In the genomic region with DNA sequence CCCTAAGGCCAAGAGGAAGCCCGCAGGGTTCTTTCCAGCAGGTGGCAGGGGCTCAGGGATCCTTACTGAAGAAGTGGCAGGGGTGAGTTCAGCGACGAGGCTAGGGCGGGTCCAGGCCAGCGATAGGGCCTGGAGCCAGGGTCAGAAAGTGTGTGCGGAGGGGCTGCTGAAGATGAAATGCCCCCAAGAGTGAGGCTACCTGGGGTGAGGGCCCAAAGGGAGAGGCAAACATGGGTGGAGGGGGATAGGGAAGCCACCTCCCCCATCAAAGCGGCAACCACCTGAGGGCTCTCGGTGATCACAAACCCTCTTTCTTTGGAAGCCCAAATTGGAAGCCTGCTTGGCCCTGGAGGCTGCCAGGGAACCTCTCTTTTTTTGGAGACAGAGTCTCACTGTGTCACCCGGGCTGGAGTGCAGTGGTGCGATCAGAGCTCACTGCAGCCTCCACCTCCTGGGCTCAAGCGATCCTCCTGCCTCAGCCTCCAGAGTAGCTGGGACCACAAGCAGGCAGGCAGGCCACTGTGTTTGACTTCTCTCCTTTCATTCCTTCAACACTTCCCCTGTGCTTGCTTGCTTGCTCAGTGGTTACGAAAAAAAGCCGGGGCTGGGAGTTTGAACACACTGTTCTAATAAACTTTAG, we compare ENCODE assay signal across 1 cellular context.
A peak's percentile ranks its signal among the peaks of the same experiment; 100 is the strongest.
TF ChIP-seq lines count a peak whose summit lies in the region.

No MANE protein-coding gene starts in this region.

TF ChIP-seq in K562, 482 proteins besides CTCF, POLR2A, EP300 and RAD21 (continued from another document):
- TF ChIP-seq, protein P1, sequence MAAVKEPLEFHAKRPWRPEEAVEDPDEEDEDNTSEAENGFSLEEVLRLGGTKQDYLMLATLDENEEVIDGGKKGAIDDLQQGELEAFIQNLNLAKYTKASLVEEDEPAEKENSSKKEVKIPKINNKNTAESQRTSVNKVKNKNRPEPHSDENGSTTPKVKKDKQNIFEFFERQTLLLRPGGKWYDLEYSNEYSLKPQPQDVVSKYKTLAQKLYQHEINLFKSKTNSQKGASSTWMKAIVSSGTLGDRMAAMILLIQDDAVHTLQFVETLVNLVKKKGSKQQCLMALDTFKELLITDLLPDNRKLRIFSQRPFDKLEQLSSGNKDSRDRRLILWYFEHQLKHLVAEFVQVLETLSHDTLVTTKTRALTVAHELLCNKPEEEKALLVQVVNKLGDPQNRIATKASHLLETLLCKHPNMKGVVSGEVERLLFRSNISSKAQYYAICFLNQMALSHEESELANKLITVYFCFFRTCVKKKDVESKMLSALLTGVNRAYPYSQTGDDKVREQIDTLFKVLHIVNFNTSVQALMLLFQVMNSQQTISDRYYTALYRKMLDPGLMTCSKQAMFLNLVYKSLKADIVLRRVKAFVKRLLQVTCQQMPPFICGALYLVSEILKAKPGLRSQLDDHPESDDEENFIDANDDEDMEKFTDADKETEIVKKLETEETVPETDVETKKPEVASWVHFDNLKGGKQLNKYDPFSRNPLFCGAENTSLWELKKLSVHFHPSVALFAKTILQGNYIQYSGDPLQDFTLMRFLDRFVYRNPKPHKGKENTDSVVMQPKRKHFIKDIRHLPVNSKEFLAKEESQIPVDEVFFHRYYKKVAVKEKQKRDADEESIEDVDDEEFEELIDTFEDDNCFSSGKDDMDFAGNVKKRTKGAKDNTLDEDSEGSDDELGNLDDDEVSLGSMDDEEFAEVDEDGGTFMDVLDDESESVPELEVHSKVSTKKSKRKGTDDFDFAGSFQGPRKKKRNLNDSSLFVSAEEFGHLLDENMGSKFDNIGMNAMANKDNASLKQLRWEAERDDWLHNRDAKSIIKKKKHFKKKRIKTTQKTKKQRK (IDR thresholded peaks at IDR 0.05; ENCODE audit: borderline replicate concordance, low read depth, low read length), result no peak
- TF ChIP-seq ZNF717 (CRISPR knock-in tag; IDR thresholded peaks at IDR 0.05), result no peak
- TF ChIP-seq TEAD1 (CRISPR knock-in tag; IDR thresholded peaks at IDR 0.05), result no peak
- TF ChIP-seq, protein P2, sequence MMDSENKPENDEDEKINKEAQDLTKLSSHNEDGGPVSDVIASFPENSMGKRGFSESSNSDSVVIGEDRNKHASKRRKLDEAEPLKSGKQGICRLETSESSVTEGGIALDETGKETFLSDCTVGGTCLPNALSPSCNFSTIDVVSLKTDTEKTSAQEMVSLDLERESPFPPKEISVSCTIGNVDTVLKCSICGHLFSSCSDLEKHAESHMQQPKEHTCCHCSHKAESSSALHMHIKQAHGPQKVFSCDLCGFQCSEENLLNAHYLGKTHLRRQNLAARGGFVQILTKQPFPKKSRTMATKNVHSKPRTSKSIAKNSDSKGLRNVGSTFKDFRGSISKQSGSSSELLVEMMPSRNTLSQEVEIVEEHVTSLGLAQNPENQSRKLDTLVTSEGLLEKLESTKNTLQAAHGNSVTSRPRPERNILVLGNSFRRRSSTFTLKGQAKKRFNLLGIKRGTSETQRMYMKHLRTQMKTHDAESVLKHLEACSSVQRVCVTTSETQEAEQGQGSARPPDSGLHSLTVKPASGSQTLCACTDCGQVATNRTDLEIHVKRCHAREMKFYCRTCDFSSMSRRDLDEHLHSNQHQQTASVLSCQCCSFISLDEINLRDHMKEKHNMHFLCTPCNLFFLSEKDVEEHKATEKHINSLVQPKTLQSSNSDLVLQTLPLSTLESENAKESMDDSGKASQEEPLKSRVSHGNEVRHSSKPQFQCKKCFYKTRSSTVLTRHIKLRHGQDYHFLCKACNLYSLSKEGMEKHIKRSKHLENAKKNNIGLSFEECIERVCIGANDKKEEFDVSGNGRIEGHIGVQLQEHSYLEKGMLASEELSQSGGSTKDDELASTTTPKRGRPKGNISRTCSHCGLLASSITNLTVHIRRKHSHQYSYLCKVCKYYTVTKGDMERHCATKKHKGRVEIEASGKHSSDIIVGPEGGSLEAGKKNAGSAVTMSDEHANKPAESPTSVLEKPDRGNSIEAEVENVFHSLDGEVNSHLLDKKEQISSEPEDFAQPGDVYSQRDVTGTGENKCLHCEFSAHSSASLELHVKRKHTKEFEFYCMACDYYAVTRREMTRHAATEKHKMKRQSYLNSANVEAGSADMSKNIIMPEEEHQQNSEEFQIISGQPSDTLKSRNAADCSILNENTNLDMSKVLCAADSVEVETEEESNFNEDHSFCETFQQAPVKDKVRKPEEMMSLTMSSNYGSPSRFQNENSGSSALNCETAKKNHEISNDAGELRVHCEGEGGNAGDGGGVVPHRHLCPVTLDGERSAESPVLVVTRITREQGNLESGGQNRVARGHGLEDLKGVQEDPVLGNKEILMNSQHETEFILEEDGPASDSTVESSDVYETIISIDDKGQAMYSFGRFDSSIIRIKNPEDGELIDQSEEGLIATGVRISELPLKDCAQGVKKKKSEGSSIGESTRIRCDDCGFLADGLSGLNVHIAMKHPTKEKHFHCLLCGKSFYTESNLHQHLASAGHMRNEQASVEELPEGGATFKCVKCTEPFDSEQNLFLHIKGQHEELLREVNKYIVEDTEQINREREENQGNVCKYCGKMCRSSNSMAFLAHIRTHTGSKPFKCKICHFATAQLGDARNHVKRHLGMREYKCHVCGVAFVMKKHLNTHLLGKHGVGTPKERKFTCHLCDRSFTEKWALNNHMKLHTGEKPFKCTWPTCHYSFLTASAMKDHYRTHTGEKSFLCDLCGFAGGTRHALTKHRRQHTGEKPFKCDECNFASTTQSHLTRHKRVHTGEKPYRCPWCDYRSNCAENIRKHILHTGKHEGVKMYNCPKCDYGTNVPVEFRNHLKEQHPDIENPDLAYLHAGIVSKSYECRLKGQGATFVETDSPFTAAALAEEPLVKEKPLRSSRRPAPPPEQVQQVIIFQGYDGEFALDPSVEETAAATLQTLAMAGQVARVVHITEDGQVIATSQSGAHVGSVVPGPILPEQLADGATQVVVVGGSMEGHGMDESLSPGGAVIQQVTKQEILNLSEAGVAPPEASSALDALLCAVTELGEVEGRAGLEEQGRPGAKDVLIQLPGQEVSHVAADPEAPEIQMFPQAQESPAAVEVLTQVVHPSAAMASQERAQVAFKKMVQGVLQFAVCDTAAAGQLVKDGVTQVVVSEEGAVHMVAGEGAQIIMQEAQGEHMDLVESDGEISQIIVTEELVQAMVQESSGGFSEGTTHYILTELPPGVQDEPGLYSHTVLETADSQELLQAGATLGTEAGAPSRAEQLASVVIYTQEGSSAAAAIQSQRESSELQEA (IDR thresholded peaks at IDR 0.05; ENCODE audit: low read depth), result no peak
- TF ChIP-seq COPS2 (conservative IDR thresholded peaks at IDR 0.05), result no peak
- no peak for TF ChIP-seq CBX2 (IDR thresholded peaks at IDR 0.05; ENCODE audit: insufficient read depth, low read length, poor library complexity, severe bottlenecking)
- TF ChIP-seq, protein P3, sequence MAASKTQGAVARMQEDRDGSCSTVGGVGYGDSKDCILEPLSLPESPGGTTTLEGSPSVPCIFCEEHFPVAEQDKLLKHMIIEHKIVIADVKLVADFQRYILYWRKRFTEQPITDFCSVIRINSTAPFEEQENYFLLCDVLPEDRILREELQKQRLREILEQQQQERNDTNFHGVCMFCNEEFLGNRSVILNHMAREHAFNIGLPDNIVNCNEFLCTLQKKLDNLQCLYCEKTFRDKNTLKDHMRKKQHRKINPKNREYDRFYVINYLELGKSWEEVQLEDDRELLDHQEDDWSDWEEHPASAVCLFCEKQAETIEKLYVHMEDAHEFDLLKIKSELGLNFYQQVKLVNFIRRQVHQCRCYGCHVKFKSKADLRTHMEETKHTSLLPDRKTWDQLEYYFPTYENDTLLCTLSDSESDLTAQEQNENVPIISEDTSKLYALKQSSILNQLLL (CRISPR knock-in tag; IDR thresholded peaks at IDR 0.05; ENCODE audit: borderline replicate concordance), result no peak
- TF ChIP-seq, protein P4, sequence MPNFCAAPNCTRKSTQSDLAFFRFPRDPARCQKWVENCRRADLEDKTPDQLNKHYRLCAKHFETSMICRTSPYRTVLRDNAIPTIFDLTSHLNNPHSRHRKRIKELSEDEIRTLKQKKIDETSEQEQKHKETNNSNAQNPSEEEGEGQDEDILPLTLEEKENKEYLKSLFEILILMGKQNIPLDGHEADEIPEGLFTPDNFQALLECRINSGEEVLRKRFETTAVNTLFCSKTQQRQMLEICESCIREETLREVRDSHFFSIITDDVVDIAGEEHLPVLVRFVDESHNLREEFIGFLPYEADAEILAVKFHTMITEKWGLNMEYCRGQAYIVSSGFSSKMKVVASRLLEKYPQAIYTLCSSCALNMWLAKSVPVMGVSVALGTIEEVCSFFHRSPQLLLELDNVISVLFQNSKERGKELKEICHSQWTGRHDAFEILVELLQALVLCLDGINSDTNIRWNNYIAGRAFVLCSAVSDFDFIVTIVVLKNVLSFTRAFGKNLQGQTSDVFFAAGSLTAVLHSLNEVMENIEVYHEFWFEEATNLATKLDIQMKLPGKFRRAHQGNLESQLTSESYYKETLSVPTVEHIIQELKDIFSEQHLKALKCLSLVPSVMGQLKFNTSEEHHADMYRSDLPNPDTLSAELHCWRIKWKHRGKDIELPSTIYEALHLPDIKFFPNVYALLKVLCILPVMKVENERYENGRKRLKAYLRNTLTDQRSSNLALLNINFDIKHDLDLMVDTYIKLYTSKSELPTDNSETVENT (CRISPR knock-in tag; IDR thresholded peaks at IDR 0.05), result no peak
- TF ChIP-seq, protein P5, sequence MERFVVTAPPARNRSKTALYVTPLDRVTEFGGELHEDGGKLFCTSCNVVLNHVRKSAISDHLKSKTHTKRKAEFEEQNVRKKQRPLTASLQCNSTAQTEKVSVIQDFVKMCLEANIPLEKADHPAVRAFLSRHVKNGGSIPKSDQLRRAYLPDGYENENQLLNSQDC (CRISPR knock-in tag; IDR thresholded peaks at IDR 0.05), result no peak
- no peak for TF ChIP-seq GTF2E2 (tag; IDR thresholded peaks at IDR 0.05)
- TF ChIP-seq, protein P6, sequence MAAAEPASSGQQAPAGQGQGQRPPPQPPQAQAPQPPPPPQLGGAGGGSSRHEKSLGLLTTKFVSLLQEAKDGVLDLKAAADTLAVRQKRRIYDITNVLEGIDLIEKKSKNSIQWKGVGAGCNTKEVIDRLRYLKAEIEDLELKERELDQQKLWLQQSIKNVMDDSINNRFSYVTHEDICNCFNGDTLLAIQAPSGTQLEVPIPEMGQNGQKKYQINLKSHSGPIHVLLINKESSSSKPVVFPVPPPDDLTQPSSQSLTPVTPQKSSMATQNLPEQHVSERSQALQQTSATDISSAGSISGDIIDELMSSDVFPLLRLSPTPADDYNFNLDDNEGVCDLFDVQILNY (CRISPR knock-in tag; IDR thresholded peaks at IDR 0.05), result peak; percentile 75; the same call in 1 of the 2 replicates
- TF ChIP-seq CEBPG (CRISPR knock-in tag; IDR thresholded peaks at IDR 0.05), result 0 out of 2 replicates have a peak, but pooled peaks have one; percentile 9
- TF ChIP-seq CEBPG (tag; conservative IDR thresholded peaks at IDR 0.05 in 1 of 2, IDR thresholded peaks at IDR 0.05 in 1 of 2), result no peak
- no peak for TF ChIP-seq SMARCA4 (IDR thresholded peaks at IDR 0.05)
- TF ChIP-seq, protein P7, sequence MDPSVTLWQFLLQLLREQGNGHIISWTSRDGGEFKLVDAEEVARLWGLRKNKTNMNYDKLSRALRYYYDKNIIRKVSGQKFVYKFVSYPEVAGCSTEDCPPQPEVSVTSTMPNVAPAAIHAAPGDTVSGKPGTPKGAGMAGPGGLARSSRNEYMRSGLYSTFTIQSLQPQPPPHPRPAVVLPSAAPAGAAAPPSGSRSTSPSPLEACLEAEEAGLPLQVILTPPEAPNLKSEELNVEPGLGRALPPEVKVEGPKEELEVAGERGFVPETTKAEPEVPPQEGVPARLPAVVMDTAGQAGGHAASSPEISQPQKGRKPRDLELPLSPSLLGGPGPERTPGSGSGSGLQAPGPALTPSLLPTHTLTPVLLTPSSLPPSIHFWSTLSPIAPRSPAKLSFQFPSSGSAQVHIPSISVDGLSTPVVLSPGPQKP (CRISPR knock-in tag; IDR thresholded peaks at IDR 0.05), result no peak
- TF ChIP-seq, protein P8, sequence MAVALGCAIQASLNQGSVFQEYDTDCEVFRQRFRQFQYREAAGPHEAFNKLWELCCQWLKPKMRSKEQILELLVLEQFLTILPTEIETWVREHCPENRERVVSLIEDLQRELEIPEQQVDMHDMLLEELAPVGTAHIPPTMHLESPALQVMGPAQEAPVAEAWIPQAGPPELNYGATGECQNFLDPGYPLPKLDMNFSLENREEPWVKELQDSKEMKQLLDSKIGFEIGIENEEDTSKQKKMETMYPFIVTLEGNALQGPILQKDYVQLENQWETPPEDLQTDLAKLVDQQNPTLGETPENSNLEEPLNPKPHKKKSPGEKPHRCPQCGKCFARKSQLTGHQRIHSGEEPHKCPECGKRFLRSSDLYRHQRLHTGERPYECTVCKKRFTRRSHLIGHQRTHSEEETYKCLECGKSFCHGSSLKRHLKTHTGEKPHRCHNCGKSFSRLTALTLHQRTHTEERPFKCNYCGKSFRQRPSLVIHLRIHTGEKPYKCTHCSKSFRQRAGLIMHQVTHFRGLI (CRISPR knock-in tag; IDR thresholded peaks at IDR 0.05), result no peak
- no peak for TF ChIP-seq PYGO2 (tag; IDR thresholded peaks at IDR 0.05)
- 0 out of 2 replicates have a peak, but pooled peaks have one; percentile 19 for TF ChIP-seq SMARCA5 (IDR thresholded peaks at IDR 0.05)
- no peak for TF ChIP-seq EGR1 (conservative IDR thresholded peaks at IDR 0.05)
- TF ChIP-seq PTRF (tag; IDR thresholded peaks at IDR 0.05), result no peak
- TF ChIP-seq NBN (IDR thresholded peaks at IDR 0.05; ENCODE audit: low read depth), result no peak
